17 cellular contexts compared by ENCODE assay signal in the genomic region with DNA sequence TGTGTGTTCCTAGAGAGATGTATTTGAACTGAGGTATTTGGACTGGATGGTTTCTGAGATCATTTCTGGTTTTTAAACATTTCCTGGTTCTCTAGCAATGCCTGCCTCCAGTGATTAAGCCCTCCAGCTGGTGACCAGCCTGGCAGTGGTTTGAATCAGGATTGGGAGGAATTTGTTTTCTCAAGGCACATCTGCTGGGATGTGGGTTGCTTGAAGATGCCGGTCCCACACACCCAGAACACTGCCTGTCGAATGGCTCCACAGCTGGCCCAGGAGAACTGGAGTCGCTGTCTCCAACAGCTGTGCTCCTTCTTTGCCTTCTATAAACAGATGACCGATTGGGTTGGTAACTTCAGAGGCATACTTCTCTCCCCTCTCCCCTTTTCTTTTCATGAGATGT.
A peak's percentile ranks its signal among the peaks of the same experiment; 100 is the strongest.
DNase-seq lines count a peak whose midpoint lies in the region; ATAC-seq and TF ChIP-seq lines count a peak whose summit lies in the region.
"Had no signal": no experiment of that assay in that cellular context is flagged by ENCODE, and none has a peak within 500 bp of the region (broad histone marks: within the 10 kb centered on the region; RNA-seq: fewer than 3 reads in every experiment).

No MANE protein-coding gene starts in this region.

- H3K14ac ChIP-seq in IMR-90 (replicated peaks; ENCODE audit: low read depth, low read length) = 0 out of 2 replicates have a peak overlapping the region, but pooled peaks have one; percentile 0

- peaks cover 10% of the 10 kb centered on the region for H3K4me1 ChIP-seq in IMR-90 (ENCODE audit: control insufficient read depth, insufficient read depth, low read length)
- H3K4me1 ChIP-seq in upper lobe of right lung = no peaks in the 10 kb centered on the region
- H3K4me1 ChIP-seq: colonic mucosa had no signal

- H2BK120ac ChIP-seq in IMR-90 (ENCODE audit: low read depth, low read length) = peak overlapping the region; percentile 66

- intact Hi-C loops in IMR-90 (cut with micrococcal nuclease) = loop anchor here (1.0 to 2.0 kb wide), 2 partner anchors 42 to 127 kb away; no protein-coding TSS in a partner anchor
- intact Hi-C loops in Calu3 (cut with micrococcal nuclease; ENCODE audit: unreplicated experiment) = loop anchor here (1.0 to 5.0 kb wide), 2 partner anchors 30 to 936 kb away; no protein-coding TSS in a partner anchor
- intact Hi-C loops in upper lobe of right lung (cut with DNase I) = no loop called here

- no peaks in the 10 kb centered on the region for H3K9me3 ChIP-seq in IMR-90 (ENCODE audit: control insufficient read depth, insufficient read depth, low read length)
- H3K9me3 ChIP-seq in upper lobe of right lung = no peaks in the 10 kb centered on the region
- H3K9me3 ChIP-seq: colonic mucosa, SJSA1 had no signal

- H3K27me3 Mint-ChIP-seq in glutamatergic neuron (ENCODE audit: unreplicated experiment) (no peaks in the 10 kb centered on the region), Calu3 (ENCODE audit: unreplicated experiment) (no peaks in the 10 kb centered on the region)
- no peaks in the 10 kb centered on the region for H3K27me3 Mint-ChIP-seq in activated CD8-positive, alpha-beta T cell treated with anti-CD3 and anti-CD28 coated beads, Interleukin-2, amount 10 ng/mL, durations not matched to agents 7 days and 5 days (ENCODE audit: low read depth)
- H3K27me3 Mint-ChIP-seq: B cell; naive thymus-derived CD8-positive, alpha-beta T cell had no signal

- no peak for TF ChIP-seq RAD21 in IMR-90 (IDR thresholded peaks at IDR 0.05; ENCODE audit: low read length)

- CTCF ChIA-PET in IMR-90 (lab: Yijun Ruan, JAX) = interaction anchor here (0.6 to 1.3 kb wide), 3 partner anchors 47 to 1363 kb away, joined by 4 to 7 read pairs (median 5); no protein-coding TSS in a partner anchor
- CTCF ChIA-PET in Calu3 (lab: Charles Lee) = no interaction called here
- CTCF ChIA-PET in activated CD8-positive, alpha-beta T cell treated with anti-CD3 and anti-CD28 coated beads, Interleukin-2, amount 10 ng/mL, durations not matched to agents 7 days and 5 days (lab: Charles Lee) = no interaction called here

- H3K4ac ChIP-seq in IMR-90 (ENCODE audit: low read depth, low read length) = no peak overlapping the region; the same call in 1 of the 2 replicates

- H4K91ac ChIP-seq in IMR-90 (ENCODE audit: insufficient read depth, low read depth, low read length) = peak overlapping the region; percentile 26

- H4K5ac ChIP-seq in IMR-90 (ENCODE audit: low read depth, low read length) = no peak overlapping the region

- POLR2A ChIA-PET in IMR-90 (lab: Charles Lee; ENCODE audit: unreplicated experiment) = no interaction called here
- POLR2A ChIA-PET in activated CD8-positive, alpha-beta T cell treated with anti-CD3 and anti-CD28 coated beads, Interleukin-2, amount 10 ng/mL, durations not matched to agents 7 days and 5 days (lab: Charles Lee) = no interaction called here

- H3K4me3 ChIP-seq in IMR-90 (ENCODE audit: insufficient read depth, low read depth, low read length) = no peak overlapping the region
- H3K4me3 ChIP-seq in upper lobe of right lung = no peak overlapping the region
- H3K4me3 ChIP-seq: colonic mucosa, left ventricle myocardium inferior, SJSA1 had no signal

- H3K18ac ChIP-seq in IMR-90 (ENCODE audit: low read depth, low read length) = peak overlapping the region; percentile 45

- BruUV-seq in IMR-90 (replicated peaks; lab: Mats Ljungman, UMichigan) (no TSS peak), Calu3 (replicated peaks; lab: Mats Ljungman, UMichigan) (no TSS peak)

- WGBS in IMR-90 (ENCODE audit: extremely low coverage in 2 of 2, insufficient read length in 1 of 2), 2 experiments = no CpG with 5 or more reads among the region's 4 CpGs

- H3K36me3 Mint-ChIP-seq in glutamatergic neuron (ENCODE audit: unreplicated experiment) (no peaks in the 10 kb centered on the region), Calu3 (ENCODE audit: insufficient read depth, unreplicated experiment) (no peaks in the 10 kb centered on the region)
- no peaks in the 10 kb centered on the region for H3K36me3 Mint-ChIP-seq in activated CD8-positive, alpha-beta T cell treated with anti-CD3 and anti-CD28 coated beads, Interleukin-2, amount 10 ng/mL, durations not matched to agents 7 days and 5 days (ENCODE audit: low read depth)

- H3K23ac ChIP-seq in IMR-90 (ENCODE audit: low read depth, low read length) = no peak overlapping the region

- peak overlapping the region; percentile 1 for H2AK9ac ChIP-seq in IMR-90 (replicated peaks; ENCODE audit: low read depth, low read length, poor library complexity)

- H3K27ac Mint-ChIP-seq in glutamatergic neuron (ENCODE audit: unreplicated experiment) = no peak overlapping the region
- no peak overlapping the region for H3K27ac Mint-ChIP-seq in Calu3 (ENCODE audit: unreplicated experiment)
- no peak overlapping the region for H3K27ac Mint-ChIP-seq in activated CD8-positive, alpha-beta T cell treated with anti-CD3 and anti-CD28 coated beads, Interleukin-2, amount 10 ng/mL, durations not matched to agents 7 days and 5 days
- H3K27ac Mint-ChIP-seq: activated T-cell treated with anti-CD3 and anti-CD28 coated beads, Interleukin-2, amount 50 U/mL, for 72 hours; B cell; naive thymus-derived CD8-positive, alpha-beta T cell had no signal

- H2BK20ac ChIP-seq in IMR-90 (ENCODE audit: low read depth, low read length) = peak overlapping the region; percentile 63

- DNase-seq in AG20443 (ENCODE audit: low spot score) = peak; percentile 78
- DNase-seq in IMR-90 = peak; percentile 94
- DNase-seq in dedifferentiated amniotic fluid mesenchymal stem cell (ENCODE audit: extremely low spot score) = peak; percentile 56
- DNase-seq in myocyte (ENCODE audit: low read depth) = peak; percentile 89
- DNase-seq in glutamatergic neuron = no peak
- no peak for DNase-seq in Calu3
- DNase-seq in upper lobe of right lung = no peak
- no peak for DNase-seq in activated CD8-positive, alpha-beta T cell treated with anti-CD3 and anti-CD28 coated beads, Interleukin-2, amount 10 ng/mL, durations not matched to agents 7 days and 5 days
- DNase-seq: activated CD4-positive, alpha-beta T cell treated with anti-CD3 and anti-CD28 coated beads, Interleukin-2, amount 50 U/mL, for 1 hour; activated T-cell treated with anti-CD3 and anti-CD28 coated beads, Interleukin-2, amount 50 U/mL, for 72 hours; colonic mucosa; left ventricle myocardium inferior; naive thymus-derived CD8-positive, alpha-beta T cell; NCI-H1694 treated with DMSO at 0.1 percent for 48 hours; NCI-H510A had no signal

- in situ Hi-C loops in IMR-90 (cut with MboI; ENCODE audit: low sequenced_read_pairs) = no loop called here

- peak overlapping the region; percentile 28 for H2BK5ac ChIP-seq in IMR-90 (ENCODE audit: low read depth, low read length, poor library complexity, severe bottlenecking)

- peak overlapping the region; percentile 4; the same call in 1 of the 2 replicates for H3K27ac ChIP-seq in IMR-90 (ENCODE audit: insufficient read depth, low read length)
- H3K27ac ChIP-seq in upper lobe of right lung = no peak overlapping the region
- H3K27ac ChIP-seq: colonic mucosa, left ventricle myocardium inferior, SJSA1 had no signal

- no peak for TF ChIP-seq POLR2A in IMR-90 (IDR thresholded peaks at IDR 0.05; ENCODE audit: low read depth, low read length)

- H2AK5ac ChIP-seq in IMR-90 (ENCODE audit: low read depth, low read length) = no peak overlapping the region; the same call in 1 of the 2 replicates

- peak overlapping the region; percentile 0; the same call in 1 of the 2 replicates for H3K4me2 ChIP-seq in IMR-90 (ENCODE audit: low read depth, low read length)

- dilution Hi-C loops in IMR-90 (cut with HindIII; ENCODE audit: low sequenced_read_pairs, unreplicated experiment) = no loop called here

- no peaks in the 10 kb centered on the region for H3K36me3 ChIP-seq in IMR-90 (ENCODE audit: control insufficient read depth, insufficient read depth, low read length)
- H3K36me3 ChIP-seq in upper lobe of right lung = no peaks in the 10 kb centered on the region
- H3K36me3 ChIP-seq: colonic mucosa, left ventricle myocardium inferior, SJSA1 had no signal

- 0 out of 3 replicates have a peak overlapping the region, but pooled peaks have one; percentile 18 for H2BK15ac ChIP-seq in IMR-90 (ENCODE audit: low read depth, low read length)

- no peak overlapping the region for H3K56ac ChIP-seq in IMR-90 (ENCODE audit: extremely low read depth, insufficient read depth, low read length)

- H3K27me3 ChIP-seq in IMR-90 (ENCODE audit: control insufficient read depth, insufficient read depth, low read length) = no peaks in the 10 kb centered on the region
- no peaks in the 10 kb centered on the region for H3K27me3 ChIP-seq in upper lobe of right lung
- H3K27me3 ChIP-seq: colonic mucosa, SJSA1 had no signal

- H3K9me3 Mint-ChIP-seq in glutamatergic neuron (ENCODE audit: unreplicated experiment) = no peaks in the 10 kb centered on the region
- no peaks in the 10 kb centered on the region for H3K9me3 Mint-ChIP-seq in Calu3 (ENCODE audit: low read depth, unreplicated experiment)
- H3K9me3 Mint-ChIP-seq in activated CD8-positive, alpha-beta T cell treated with anti-CD3 and anti-CD28 coated beads, Interleukin-2, amount 10 ng/mL, durations not matched to agents 7 days and 5 days (ENCODE audit: insufficient read depth) = no peaks in the 10 kb centered on the region
- H3K9me3 Mint-ChIP-seq: activated T-cell treated with anti-CD3 and anti-CD28 coated beads, Interleukin-2, amount 50 U/mL, for 72 hours had no signal

- ATAC-seq in IMR-90 (ENCODE audit: low read depth) (peak; percentile 82), upper lobe of right lung (no peak)
- no peak for ATAC-seq in activated CD8-positive, alpha-beta T cell treated with anti-CD3 and anti-CD28 coated beads, Interleukin-2, amount 10 ng/mL, durations not matched to agents 7 days and 5 days
- ATAC-seq: activated T-cell treated with anti-CD3 and anti-CD28 coated beads, Interleukin-2, amount 50 U/mL, for 72 hours; naive thymus-derived CD8-positive, alpha-beta T cell had no signal

- peaks cover 4% of the 10 kb centered on the region for H3K9me1 ChIP-seq in IMR-90 (ENCODE audit: insufficient read depth, low read length)

- no peaks in the 10 kb centered on the region for H3K79me1 ChIP-seq in IMR-90 (ENCODE audit: low read depth in 1 of 2, low read length in 2 of 2)

- H4K20me1 ChIP-seq in IMR-90 (ENCODE audit: insufficient read depth, low read length) = no peaks in the 10 kb centered on the region

- TF ChIP-seq CTCF in IMR-90 (conservative IDR thresholded peaks at IDR 0.05; ENCODE audit: low read depth, low read length) = no peak
- no peak for TF ChIP-seq CTCF in glutamatergic neuron (IDR thresholded peaks at IDR 0.05; ENCODE audit: partially characterized antibody, unreplicated experiment)
- TF ChIP-seq CTCF in Calu3 (IDR thresholded peaks at IDR 0.05; ENCODE audit: unreplicated experiment) = no peak
- TF ChIP-seq CTCF in upper lobe of right lung (IDR thresholded peaks at IDR 0.05) = no peak

- H3K4me3 Mint-ChIP-seq in glutamatergic neuron (ENCODE audit: unreplicated experiment) (no peak overlapping the region), Calu3 (ENCODE audit: low read depth, unreplicated experiment) (no peak overlapping the region)
- H3K4me3 Mint-ChIP-seq in activated CD8-positive, alpha-beta T cell treated with anti-CD3 and anti-CD28 coated beads, Interleukin-2, amount 10 ng/mL, durations not matched to agents 7 days and 5 days = no peak overlapping the region
- H3K4me3 Mint-ChIP-seq: activated T-cell treated with anti-CD3 and anti-CD28 coated beads, Interleukin-2, amount 50 U/mL, for 72 hours; B cell; naive thymus-derived CD8-positive, alpha-beta T cell had no signal

- no peak overlapping the region for H3K9ac ChIP-seq in IMR-90 (ENCODE audit: low read depth, low read length)

- H2AFZ ChIP-seq in IMR-90 (replicated peaks; ENCODE audit: low read length, poor library complexity) = peak overlapping the region; percentile 81

- H4K8ac ChIP-seq in IMR-90 (ENCODE audit: low read depth in 2 of 2, low read length in 2 of 2) = peak overlapping the region in 1 of 2 experiments; percentile 27; a peak in 2 of 4 replicates

- H3K4me1 Mint-ChIP-seq in glutamatergic neuron (ENCODE audit: low read depth, unreplicated experiment) = peaks cover 7% of the 10 kb centered on the region
- H3K4me1 Mint-ChIP-seq in Calu3 (ENCODE audit: low read depth, unreplicated experiment) = no peaks in the 10 kb centered on the region
- no peaks in the 10 kb centered on the region for H3K4me1 Mint-ChIP-seq in activated CD8-positive, alpha-beta T cell treated with anti-CD3 and anti-CD28 coated beads, Interleukin-2, amount 10 ng/mL, durations not matched to agents 7 days and 5 days (ENCODE audit: low read depth)
- H3K4me1 Mint-ChIP-seq: B cell; naive thymus-derived CD8-positive, alpha-beta T cell had no signal

Comparison
In these comparisons a context has a peak if more than half of its experiments do, and no peak if none do; other contexts are left out.
1. DNase-seq: peak in AG20443 (single experiment), IMR-90 (single experiment), dedifferentiated amniotic fluid mesenchymal stem cell (single experiment) and myocyte (single experiment); none in glutamatergic neuron (single experiment), Calu3 (single experiment), upper lobe of right lung (single experiment) and activated CD8-positive, alpha-beta T cell treated with anti-CD3 and anti-CD28 coated beads, Interleukin-2, amount 10 ng/mL, durations not matched to agents 7 days and 5 days (single experiment).